Comparison of ENCODE assay signal across 8 cellular contexts in the genomic region with DNA sequence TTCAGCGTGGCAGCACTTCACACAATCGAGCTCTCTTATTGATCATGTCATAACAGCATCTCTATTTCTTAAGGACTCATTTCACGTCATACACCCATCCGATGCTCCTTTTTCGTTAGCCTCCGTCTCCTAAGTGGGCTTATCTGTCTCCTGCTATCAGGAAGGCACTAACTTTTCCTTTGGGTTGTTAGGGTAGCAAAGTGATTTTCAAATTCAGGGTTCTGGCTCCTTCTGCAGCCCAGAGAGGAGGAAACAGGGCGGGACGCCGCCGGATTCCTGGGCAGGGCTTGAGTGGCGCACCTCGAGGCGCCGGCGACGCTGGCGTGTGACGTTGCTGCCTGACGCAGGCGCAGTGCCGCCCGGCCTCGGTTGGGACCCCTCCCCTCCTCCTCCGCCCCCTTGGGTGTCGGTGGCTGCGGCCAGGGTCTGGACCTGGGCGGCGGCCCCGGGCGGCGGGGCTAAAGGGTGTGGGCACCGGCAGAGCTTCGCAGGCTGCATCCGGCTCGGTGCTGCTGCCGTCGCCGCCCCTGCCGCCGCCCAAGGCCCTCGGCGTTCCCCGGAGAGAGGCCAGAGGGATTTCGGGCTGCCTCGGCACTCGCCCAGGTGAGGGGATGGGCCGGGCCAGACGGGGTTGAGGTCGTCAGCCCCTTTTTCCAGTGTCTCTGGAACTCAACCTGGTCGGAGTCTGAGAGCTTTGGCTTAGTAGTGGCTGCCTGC. TPM values are rescaled to one million over a fixed set of nuclear protein-coding genes. Genes with fewer than 3 reads are reported as not detected.
DNase-seq lines count a peak whose midpoint lies in the region; ATAC-seq and TF ChIP-seq lines count a peak whose summit lies in the region.

A gene with protein sequence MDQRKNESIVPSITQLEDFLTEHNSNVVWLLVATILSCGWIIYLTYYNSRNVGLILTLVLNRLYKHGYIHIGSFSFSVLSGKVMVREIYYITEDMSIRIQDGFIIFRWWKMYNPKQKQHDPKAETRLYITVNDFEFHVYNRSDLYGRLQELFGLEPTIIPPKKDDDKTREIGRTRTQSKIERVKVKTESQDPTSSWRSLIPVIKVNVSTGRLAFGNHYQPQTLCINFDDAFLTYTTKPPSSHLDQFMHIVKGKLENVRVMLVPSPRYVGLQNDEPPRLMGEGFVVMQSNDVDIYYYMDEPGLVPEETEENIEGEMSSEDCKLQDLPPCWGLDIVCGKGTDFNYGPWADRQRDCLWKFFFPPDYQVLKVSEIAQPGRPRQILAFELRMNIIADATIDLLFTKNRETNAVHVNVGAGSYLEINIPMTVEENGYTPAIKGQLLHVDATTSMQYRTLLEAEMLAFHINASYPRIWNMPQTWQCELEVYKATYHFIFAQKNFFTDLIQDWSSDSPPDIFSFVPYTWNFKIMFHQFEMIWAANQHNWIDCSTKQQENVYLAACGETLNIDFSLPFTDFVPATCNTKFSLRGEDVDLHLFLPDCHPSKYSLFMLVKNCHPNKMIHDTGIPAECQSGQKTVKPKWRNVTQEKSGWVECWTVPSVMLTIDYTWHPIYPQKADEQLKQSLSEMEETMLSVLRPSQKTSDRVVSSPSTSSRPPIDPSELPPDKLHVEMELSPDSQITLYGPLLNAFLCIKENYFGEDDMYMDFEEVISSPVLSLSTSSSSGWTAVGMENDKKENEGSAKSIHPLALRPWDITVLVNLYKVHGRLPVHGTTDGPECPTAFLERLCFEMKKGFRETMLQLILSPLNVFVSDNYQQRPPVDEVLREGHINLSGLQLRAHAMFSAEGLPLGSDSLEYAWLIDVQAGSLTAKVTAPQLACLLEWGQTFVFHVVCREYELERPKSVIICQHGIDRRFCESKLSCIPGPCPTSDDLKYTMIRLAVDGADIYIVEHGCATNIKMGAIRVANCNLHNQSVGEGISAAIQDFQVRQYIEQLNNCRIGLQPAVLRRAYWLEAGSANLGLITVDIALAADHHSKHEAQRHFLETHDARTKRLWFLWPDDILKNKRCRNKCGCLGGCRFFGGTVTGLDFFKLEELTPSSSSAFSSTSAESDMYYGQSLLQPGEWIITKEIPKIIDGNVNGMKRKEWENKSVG (N-terminal part only) (plus strand): TSS at position 350 of the 717 bp plus-strand sequence. CDS start 18,317 bp downstream, outside the sequence.

- peak within 1 kb of the TSS; percentile 80; the same call in 1 of the 2 replicates for H2AK5ac ChIP-seq in IMR-90 (ENCODE audit: low read depth, low read length)

- dilution Hi-C loops in IMR-90 (cut with HindIII; ENCODE audit: low sequenced_read_pairs, unreplicated experiment): no loop called here

- TF ChIP-seq POLR2A in IMR-90 (IDR thresholded peaks at IDR 0.05; ENCODE audit: low read depth, low read length): no peak
- TF ChIP-seq POLR2A in esophagus squamous epithelium (IDR thresholded peaks at IDR 0.05): peak in 3 of 4 donors; percentile 34 to 72 (median 40)

- peak within 1 kb of the TSS; percentile 81 for H3K27ac ChIP-seq in IMR-90 (ENCODE audit: insufficient read depth, low read length)
- peak within 1 kb of the TSS; percentile 93 to 95 (median 94) for H3K27ac ChIP-seq in esophagus squamous epithelium

- CTCF ChIA-PET in IMR-90 (lab: Yijun Ruan, JAX): no interaction called here

- H4K5ac ChIP-seq in IMR-90 (ENCODE audit: low read depth, low read length): peak within 1 kb of the TSS; percentile 100

- H3K4me1 Mint-ChIP-seq in activated T-cell treated with anti-CD3 and anti-CD28 coated beads, Interleukin-2, amount 50 U/mL, for 72 hours (ENCODE audit: low read depth): peaks cover 57% of the 10 kb centered on the region

- peak within 1 kb of the TSS; percentile 38 for H2AK9ac ChIP-seq in IMR-90 (replicated peaks; ENCODE audit: low read depth, low read length, poor library complexity)

- peak within 1 kb of the TSS; percentile 98 for H3K56ac ChIP-seq in IMR-90 (ENCODE audit: extremely low read depth, insufficient read depth, low read length)

- H2BK15ac ChIP-seq in IMR-90 (ENCODE audit: low read depth, low read length): peak within 1 kb of the TSS; percentile 60; the same call in 1 of the 3 replicates

- H3K9me3 Mint-ChIP-seq in activated T-cell treated with anti-CD3 and anti-CD28 coated beads, Interleukin-2, amount 50 U/mL, for 72 hours: peaks cover 0 to 2% of the 10 kb centered on the region in 2 donors

- H3K9me3 ChIP-seq in IMR-90 (ENCODE audit: control insufficient read depth, insufficient read depth, low read length) (no peaks in the 10 kb centered on the region), esophagus squamous epithelium (no peaks in the 10 kb centered on the region)

- no peaks in the 10 kb centered on the region for H3K4me1 ChIP-seq in IMR-90 (ENCODE audit: control insufficient read depth, insufficient read depth, low read length)
- H3K4me1 ChIP-seq in esophagus squamous epithelium: peaks cover 6 to 29% (median 12%) of the 10 kb centered on the region in 3 donors

- H3K27me3 Mint-ChIP-seq in activated T-cell treated with anti-CD3 and anti-CD28 coated beads, Interleukin-2, amount 50 U/mL, for 72 hours (ENCODE audit: low read depth): no peaks in the 10 kb centered on the region

- H2AFZ ChIP-seq in IMR-90 (replicated peaks; ENCODE audit: low read length, poor library complexity): peak within 1 kb of the TSS; percentile 96

- peak within 1 kb of the TSS; percentile 91 for H3K4me3 ChIP-seq in IMR-90 (ENCODE audit: insufficient read depth, low read depth, low read length)
- peak within 1 kb of the TSS; percentile 80 to 96 (median 82) for H3K4me3 ChIP-seq in esophagus squamous epithelium

- peaks cover 8 to 21% of the 10 kb centered on the region in 2 donors for H3K36me3 Mint-ChIP-seq in activated T-cell treated with anti-CD3 and anti-CD28 coated beads, Interleukin-2, amount 50 U/mL, for 72 hours (ENCODE audit: insufficient read depth in 2 of 2)

- H3K9me1 ChIP-seq in IMR-90 (ENCODE audit: insufficient read depth, low read length): peaks cover 3% of the 10 kb centered on the region; the same call in 1 of the 2 replicates

- peak within 1 kb of the TSS; percentile 86 to 100 for H4K8ac ChIP-seq in IMR-90 (ENCODE audit: low read depth in 2 of 2, low read length in 2 of 2)

- ATAC-seq in GM21528 (IDR thresholded peaks at IDR 0.05; ENCODE audit: low FRiP score, unreplicated experiment): peak; percentile 99
- peak; percentile 99 for ATAC-seq in IMR-90 (ENCODE audit: low read depth)
- ATAC-seq in activated T-cell treated with anti-CD3 and anti-CD28 coated beads, Interleukin-2, amount 50 U/mL, for 72 hours (replicated peaks in 1 of 2): peak; percentile 94

- peak within 1 kb of the TSS; percentile 97 for H3K9ac ChIP-seq in IMR-90 (ENCODE audit: low read depth, low read length)

- peak within 1 kb of the TSS; percentile 99 for H3K23ac ChIP-seq in IMR-90 (ENCODE audit: low read depth, low read length)

- in situ Hi-C loops in IMR-90 (cut with MboI; ENCODE audit: low sequenced_read_pairs): no loop called here

- H2BK20ac ChIP-seq in IMR-90 (ENCODE audit: low read depth, low read length): peak within 1 kb of the TSS; percentile 93

- 0% methylated on average over 2 of the region's 50 CpGs; no CpG with 5 or more reads in 1 of the 2 experiments for WGBS in IMR-90 (ENCODE audit: extremely low coverage in 2 of 2, insufficient read length in 1 of 2), 2 experiments
- WGBS in esophagus squamous epithelium, 2 donors: 0 to 1% methylated on average over 6 to 15 of the region's 50 CpGs

- DNase-seq in DMS153 (lab: John Stamatoyannopoulos, UW) (peak; percentile 75), IMR-90 (peak; percentile 75), esophagus squamous epithelium (lab: John Stamatoyannopoulos, UW) (peak; percentile 18), myocyte (ENCODE audit: low read depth) (peak; percentile 89)
- peak; percentile 90 to 91 for DNase-seq in activated T-cell treated with anti-CD3 and anti-CD28 coated beads, Interleukin-2, amount 50 U/mL, for 72 hours
- DNase-seq in stimulated activated CD8-positive, alpha-beta memory T cell treated with anti-CD3 and anti-CD28 coated beads, Interleukin-7, amount 100 ng/mL, for 48 hours (ENCODE audit: extremely low read depth in 1 of 2, low read depth in 1 of 2): peak; percentile 77

- TF ChIP-seq CTCF in IMR-90 (conservative IDR thresholded peaks at IDR 0.05; ENCODE audit: low read depth, low read length) (no peak), esophagus squamous epithelium (IDR thresholded peaks at IDR 0.05) (peak in 1 of 6 experiments; percentile 17)

- 0 out of 2 replicates have a peak, but pooled peaks have one; percentile 9 for TF ChIP-seq RAD21 in IMR-90 (IDR thresholded peaks at IDR 0.05; ENCODE audit: low read length)

- peak within 1 kb of the TSS; percentile 99 for H3K4me2 ChIP-seq in IMR-90 (ENCODE audit: low read depth, low read length)

- peak within 1 kb of the TSS; percentile 99 for H2BK5ac ChIP-seq in IMR-90 (ENCODE audit: low read depth, low read length, poor library complexity, severe bottlenecking)

- H4K20me1 ChIP-seq in IMR-90 (ENCODE audit: insufficient read depth, low read length): peaks cover 3% of the 10 kb centered on the region; the same call in 1 of the 2 replicates

- peak within 1 kb of the TSS; percentile 95 for H3K27ac Mint-ChIP-seq in activated T-cell treated with anti-CD3 and anti-CD28 coated beads, Interleukin-2, amount 50 U/mL, for 72 hours

- intact Hi-C loops in IMR-90 (cut with micrococcal nuclease): loop anchor here (1.0 to 5.0 kb wide), 3 partner anchors 145 to 250 kb away; no protein-coding TSS in a partner anchor
- intact Hi-C loops in esophagus squamous epithelium (cut with DNase I): no loop called here

- peak within 1 kb of the TSS; percentile 95 for H2BK120ac ChIP-seq in IMR-90 (ENCODE audit: low read depth, low read length)

- H4K91ac ChIP-seq in IMR-90 (ENCODE audit: insufficient read depth, low read depth, low read length): peak within 1 kb of the TSS; percentile 98

- H3K4ac ChIP-seq in IMR-90 (ENCODE audit: low read depth, low read length): peak within 1 kb of the TSS; percentile 99

- H3K4me3 Mint-ChIP-seq in activated T-cell treated with anti-CD3 and anti-CD28 coated beads, Interleukin-2, amount 50 U/mL, for 72 hours: peak within 1 kb of the TSS; percentile 95 to 97

- H3K36me3 ChIP-seq in IMR-90 (ENCODE audit: control insufficient read depth, insufficient read depth, low read length): no peaks in the 10 kb centered on the region; the same call in 1 of the 2 replicates
- peaks cover 0 to 23% (median 0%) of the 10 kb centered on the region in 3 donors for H3K36me3 ChIP-seq in esophagus squamous epithelium

- no peaks in the 10 kb centered on the region for H3K27me3 ChIP-seq in IMR-90 (ENCODE audit: control insufficient read depth, insufficient read depth, low read length)
- no peaks in the 10 kb centered on the region for H3K27me3 ChIP-seq in esophagus squamous epithelium

- BruUV-seq in IMR-90 (replicated peaks; lab: Mats Ljungman, UMichigan): no TSS peak

- peaks cover 17 to 22% of the 10 kb centered on the region in 2 experiments for H3K79me1 ChIP-seq in IMR-90 (ENCODE audit: low read depth in 1 of 2, low read length in 2 of 2)

- POLR2A ChIA-PET in IMR-90 (lab: Charles Lee; ENCODE audit: unreplicated experiment): no interaction called here

- peak within 1 kb of the TSS; percentile 100 for H3K14ac ChIP-seq in IMR-90 (replicated peaks; ENCODE audit: low read depth, low read length)

- peak within 1 kb of the TSS; percentile 99 for H3K18ac ChIP-seq in IMR-90 (ENCODE audit: low read depth, low read length)

RNA-seq across cellular contexts. Expression of the gene that starts here (rescaled TPM):
- total RNA-seq in IMR-90 (2012; rRNA removed) (92.7 and 111 TPM in 2 replicates), esophagus squamous epithelium (100 to 1,000 TPM in 1 of 4 donors, 10 to 100 TPM in 3; 27.1 to 100 (median 37.8) TPM), myocyte (61.9 and 68.4 TPM in 2 replicates)
- polyA plus RNA-seq in IMR-90 (2012; rRNA removed): 14.7 and 18.9 TPM in 2 replicates
- polyA plus RNA-seq in IMR-90 (2012; cell fraction: cytosol; rRNA removed): 3.4 and 4.6 TPM in 2 replicates
- 5.6 and 55.5 TPM in 2 replicates for polyA plus RNA-seq in IMR-90 (2012; cell fraction: nucleus; rRNA removed; ENCODE audit: low replicate concordance)
- polyA plus RNA-seq in PFSK-1 (2012; ENCODE audit: insufficient read length, low read depth): 6.2 TPM
- total RNA-seq in activated T-cell treated with anti-CD3 and anti-CD28 coated beads, Interleukin-2, amount 50 U/mL, for 72 hours: 10 to 100 TPM; 46.1 to 49.2 TPM
- polyA plus RNA-seq in myocyte (2012): 12.2 TPM

Comparison
In these comparisons a context has a peak if more than half of its experiments do, and no peak if none do; other contexts are left out.
1. Peak in every context shown above with its lines: DNase-seq, ATAC-seq, H3K4me3 ChIP-seq and H3K27ac ChIP-seq.
2. DNase-seq: peak in every context shown above with its lines; median percentile 90 in activated T-cell treated with anti-CD3 and anti-CD28 coated beads, Interleukin-2, amount 50 U/mL, for 72 hours; 89 in myocyte; 77 in stimulated activated CD8-positive, alpha-beta memory T cell treated with anti-CD3 and anti-CD28 coated beads, Interleukin-7, amount 100 ng/mL, for 48 hours; 75 in DMS153; 75 in IMR-90; 18 in esophagus squamous epithelium.